22 cellular contexts compared by ENCODE assay signal in genomic region chr2:150023044-150023443, GRCh38.
DNase-seq lines count a peak whose midpoint lies in the region; ATAC-seq and TF ChIP-seq lines count a peak whose summit lies in the region.
"Had no signal": no experiment of that assay in that cellular context is flagged by ENCODE, and none has a peak within 500 bp of the region (broad histone marks: within the 10 kb centered on the region; RNA-seq: fewer than 3 reads in every experiment).

No MANE protein-coding gene starts in this region.

- H3K36me3 ChIP-seq in neural progenitor cell = no peaks in the 10 kb centered on the region
- H3K36me3 ChIP-seq: heart right ventricle, MG63, ovary, sigmoid colon, vagina had no signal

- TF ChIP-seq CTCF in neural progenitor cell (IDR thresholded peaks at IDR 0.05) = no peak

- no peaks in the 10 kb centered on the region for H3K4me1 Mint-ChIP-seq in activated T-cell treated with anti-CD3 and anti-CD28 coated beads, Interleukin-2, amount 50 U/mL, for 72 hours (ENCODE audit: low read depth)
- H3K4me1 Mint-ChIP-seq in neural progenitor cell = peaks cover 3% of the 10 kb centered on the region
- H3K4me1 Mint-ChIP-seq: endodermal cell had no signal

- H3K4me2 ChIP-seq in neural progenitor cell = no peak overlapping the region
- H3K4me2 ChIP-seq: PC-9 had no signal

- peaks cover 24% of the 10 kb centered on the region for H3F3A ChIP-seq in neural progenitor cell (ENCODE audit: low read depth)

- H2AFZ ChIP-seq in neural progenitor cell (replicated peaks) = no peak overlapping the region
- H2AFZ ChIP-seq: PC-9 had no signal

- H3K27me3 ChIP-seq in neural progenitor cell = no peaks in the 10 kb centered on the region
- H3K27me3 ChIP-seq: heart right ventricle, MG63, ovary, sigmoid colon, vagina had no signal

- H3K4me3 Mint-ChIP-seq in activated T-cell treated with anti-CD3 and anti-CD28 coated beads, Interleukin-2, amount 50 U/mL, for 72 hours = no peak overlapping the region
- no peak overlapping the region for H3K4me3 Mint-ChIP-seq in neural progenitor cell
- H3K4me3 Mint-ChIP-seq: endodermal cell had no signal

- H3K9ac ChIP-seq in neural progenitor cell = no peak overlapping the region

- H3K27ac ChIP-seq in neural progenitor cell = no peak overlapping the region
- H3K27ac ChIP-seq: heart right ventricle, ovary, PC-9, sigmoid colon, vagina had no signal

- no peaks in the 10 kb centered on the region for H3K9me3 Mint-ChIP-seq in activated T-cell treated with anti-CD3 and anti-CD28 coated beads, Interleukin-2, amount 50 U/mL, for 72 hours
- no peaks in the 10 kb centered on the region for H3K9me3 Mint-ChIP-seq in neural progenitor cell
- H3K9me3 Mint-ChIP-seq: endodermal cell had no signal

- H4K20me1 ChIP-seq in neural progenitor cell (ENCODE audit: low read depth) = no peaks in the 10 kb centered on the region

- peak in 1 of 2 donors; percentile 1 for DNase-seq in activated T-cell treated with anti-CD3 and anti-CD28 coated beads, Interleukin-2, amount 50 U/mL, for 72 hours
- DNase-seq in activated T-cell treated with anti-CD3 and anti-CD28 coated beads for 4 hours = no peak
- DNase-seq in M059J (ENCODE audit: low read depth) = peak; percentile 17
- peak; percentile 30 for DNase-seq in amniotic epithelial cell (ENCODE audit: low read depth)
- peak; percentile 25 for DNase-seq in neural progenitor cell (ENCODE audit: low spot score)
- no peak for DNase-seq in HK-2 (ENCODE audit: unreplicated experiment)
- no peak for DNase-seq in NCI-H345 (lab: John Stamatoyannopoulos, UW)
- DNase-seq: activated CD4-positive, CD25-positive, alpha-beta regulatory T cell treated with anti-CD3 and anti-CD28 coated beads, Interleukin-2, amount 50 U/mL, for 72 hours; anterior cingulate cortex; endodermal cell; GOT3; heart right ventricle; MG63; NCI-H2029; NCI-H69; ovary; PC-9; sigmoid colon; T1000 had no signal

- H3K79me2 ChIP-seq in neural progenitor cell (ENCODE audit: low read depth) = no peaks in the 10 kb centered on the region

- H3K4me3 ChIP-seq in neural progenitor cell = no peak overlapping the region
- H3K4me3 ChIP-seq: heart right ventricle, lung, MG63, ovary, PC-9, sigmoid colon, vagina had no signal

- H3K36me3 Mint-ChIP-seq in activated T-cell treated with anti-CD3 and anti-CD28 coated beads, Interleukin-2, amount 50 U/mL, for 72 hours (ENCODE audit: insufficient read depth in 2 of 2) = no peaks in the 10 kb centered on the region
- no peaks in the 10 kb centered on the region for H3K36me3 Mint-ChIP-seq in neural progenitor cell

- ATAC-seq in activated T-cell treated with anti-CD3 and anti-CD28 coated beads, Interleukin-2, amount 50 U/mL, for 72 hours (replicated peaks in 1 of 2) = peak; percentile 60 to 70
- ATAC-seq in HG03571 (IDR thresholded peaks at IDR 0.05; ENCODE audit: unreplicated experiment) = no peak
- ATAC-seq: heart right ventricle had no signal

- no peaks in the 10 kb centered on the region for H3K27me3 Mint-ChIP-seq in activated T-cell treated with anti-CD3 and anti-CD28 coated beads, Interleukin-2, amount 50 U/mL, for 72 hours (ENCODE audit: low read depth)
- peaks cover 2% of the 10 kb centered on the region for H3K27me3 Mint-ChIP-seq in neural progenitor cell (ENCODE audit: insufficient read depth, low read depth)

- H3K27ac Mint-ChIP-seq in activated T-cell treated with anti-CD3 and anti-CD28 coated beads, Interleukin-2, amount 50 U/mL, for 72 hours = no peak overlapping the region
- H3K27ac Mint-ChIP-seq in neural progenitor cell = no peak overlapping the region
- H3K27ac Mint-ChIP-seq: endodermal cell had no signal

- peaks cover 17% of the 10 kb centered on the region for H3K4me1 ChIP-seq in neural progenitor cell
- H3K4me1 ChIP-seq: heart right ventricle, vagina had no signal

- H3K9me3 ChIP-seq in neural progenitor cell (ENCODE audit: low read depth) = no peaks in the 10 kb centered on the region
- H3K9me3 ChIP-seq: heart right ventricle, MG63, ovary, sigmoid colon, vagina had no signal

Comparison
In these comparisons a context has a peak if more than half of its experiments do, and no peak if none do; other contexts are left out.
1. DNase-seq: peak in M059J (single experiment), amniotic epithelial cell (single experiment) and neural progenitor cell (single experiment); none in activated T-cell treated with anti-CD3 and anti-CD28 coated beads for 4 hours (single experiment), HK-2 (single experiment) and NCI-H345 (single experiment).